8 cellular contexts compared by ENCODE assay signal in genomic region chr3:64445318-64446300, GRCh38.
DNase-seq lines count a peak whose midpoint lies in the region; ATAC-seq and TF ChIP-seq lines count a peak whose summit lies in the region.

No MANE protein-coding gene starts in this region.

- peak overlapping the region; percentile 4 for H3K4me3 Mint-ChIP-seq in T-helper 2 cell treated with Interferon-gamma antibody and Interleukin-4, amounts not matched to agents 5 μg/mL and 100 μg/mL, for 36 hours

- TF ChIP-seq POLR2A in breast epithelium (IDR thresholded peaks at IDR 0.05) = no peak

- peaks cover 0 to 14% of the 10 kb centered on the region in 2 donors for H3K4me1 ChIP-seq in breast epithelium
- no peaks in the 10 kb centered on the region for H3K4me1 ChIP-seq in urinary bladder (ENCODE audit: insufficient read depth)

- no peaks in the 10 kb centered on the region for H3K9me3 ChIP-seq in breast epithelium

- no peak for TF ChIP-seq CTCF in breast epithelium (IDR thresholded peaks at IDR 0.05)

- no peak for DNase-seq in T-helper 2 cell treated with Interferon-gamma antibody and Interleukin-4, amounts not matched to agents 5 μg/mL and 100 μg/mL, for 36 hours (ENCODE audit: low spot score)
- no peak for DNase-seq in T-helper 2 cell
- no peak for DNase-seq in breast epithelium (ENCODE audit: low spot score in 2 of 2)
- peak; percentile 27 to 37 for DNase-seq in left colon
- DNase-seq in SKM-1 treated with dmso at 0.1 percent for 144 hours (lab: John Stamatoyannopoulos, UW; ENCODE audit: unreplicated experiment) = no peak
- no peak for DNase-seq in COR-L47 (lab: John Stamatoyannopoulos, UW)

- H3K27ac ChIP-seq in breast epithelium (peak overlapping the region; percentile 18 to 20), urinary bladder (ENCODE audit: low read depth) (no peak overlapping the region)

- no peaks in the 10 kb centered on the region for H3K9me3 Mint-ChIP-seq in T-helper 2 cell treated with Interferon-gamma antibody and Interleukin-4, amounts not matched to agents 5 μg/mL and 100 μg/mL, for 36 hours

- no peaks in the 10 kb centered on the region for H3K4me1 Mint-ChIP-seq in T-helper 2 cell treated with Interferon-gamma antibody and Interleukin-4, amounts not matched to agents 5 μg/mL and 100 μg/mL, for 36 hours (ENCODE audit: low read depth)

- H3K4me3 ChIP-seq in breast epithelium = peak overlapping the region; percentile 39 to 79 (median 63)
- peak overlapping the region; percentile 66 for H3K4me3 ChIP-seq in urinary bladder (ENCODE audit: low read depth, low read length)

- H3K27ac Mint-ChIP-seq in T-helper 2 cell treated with Interferon-gamma antibody and Interleukin-4, amounts not matched to agents 5 μg/mL and 100 μg/mL, for 36 hours = no peak overlapping the region

- intact Hi-C loops in breast epithelium (cut with DNase I; ENCODE audit: low total_unique reads) = no loop called here
- intact Hi-C loops in left colon (cut with DNase I, micrococcal nuclease) = no loop called here

- H3K36me3 Mint-ChIP-seq in T-helper 2 cell treated with Interferon-gamma antibody and Interleukin-4, amounts not matched to agents 5 μg/mL and 100 μg/mL, for 36 hours (ENCODE audit: low read depth) = no peaks in the 10 kb centered on the region

- H3K27me3 ChIP-seq in breast epithelium = no peaks in the 10 kb centered on the region

- H3K27me3 Mint-ChIP-seq in T-helper 2 cell treated with Interferon-gamma antibody and Interleukin-4, amounts not matched to agents 5 μg/mL and 100 μg/mL, for 36 hours (ENCODE audit: low read depth) = peaks cover 68% of the 10 kb centered on the region

- ATAC-seq in left colon = peak; percentile 74
- ATAC-seq in HG02571 (IDR thresholded peaks at IDR 0.05; ENCODE audit: unreplicated experiment) = no peak

- 14% methylated on average over 48 of the region's 51 CpGs for WGBS in urinary bladder

- H3K36me3 ChIP-seq in breast epithelium = no peaks in the 10 kb centered on the region
- H3K36me3 ChIP-seq in urinary bladder (ENCODE audit: insufficient read depth) = no peaks in the 10 kb centered on the region

Comparison
In these comparisons a context has a peak if more than half of its experiments do, and no peak if none do; other contexts are left out.
1. DNase-seq: peak in left colon (2 of 2); none in T-helper 2 cell treated with Interferon-gamma antibody and Interleukin-4, amounts not matched to agents 5 μg/mL and 100 μg/mL, for 36 hours (single experiment), T-helper 2 cell (0 of 5), breast epithelium (0 of 2), SKM-1 treated with dmso at 0.1 percent for 144 hours (single experiment) and COR-L47 (single experiment).